ENCODE assay signal across 13 cellular contexts in the genomic region with DNA sequence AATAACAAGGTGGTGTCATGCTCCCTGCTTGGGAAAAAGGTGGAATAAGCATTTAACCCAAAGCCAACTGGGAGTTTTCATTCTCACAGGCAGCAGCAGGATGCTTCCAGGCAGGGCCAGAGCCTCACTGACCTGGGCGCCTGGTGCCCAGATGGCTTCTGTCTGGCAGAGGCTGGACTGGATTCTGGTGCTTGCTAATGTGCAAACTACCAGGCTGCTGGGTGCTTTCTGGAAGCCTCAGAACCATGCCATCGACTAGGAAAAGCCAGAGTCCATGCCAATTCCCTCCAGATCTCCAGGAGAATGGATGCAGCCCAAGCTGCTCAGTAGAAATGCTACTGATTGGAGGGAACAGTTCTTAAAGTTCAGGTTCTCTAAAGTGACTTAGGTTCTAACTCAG. TPM values are rescaled to one million over a fixed set of nuclear protein-coding genes. Genes with fewer than 3 reads are reported as not detected.
A peak's percentile ranks its signal among the peaks of the same experiment; 100 is the strongest.
DNase-seq lines count a peak whose midpoint lies in the region; ATAC-seq and TF ChIP-seq lines count a peak whose summit lies in the region.
"Had no signal": no experiment of that assay in that cellular context is flagged by ENCODE, and none has a peak within 500 bp of the region (broad histone marks: within the 10 kb centered on the region; RNA-seq: fewer than 3 reads in every experiment).

No MANE protein-coding gene starts in this region.

- peaks cover 14% of the 10 kb centered on the region for H3K4me1 Mint-ChIP-seq in mesothelial cell of epicardium
- H3K4me1 Mint-ChIP-seq: B cell had no signal

- 0 out of 2 replicates have a peak, but pooled peaks cover 3% of the 10 kb centered on the region for H3K79me2 ChIP-seq in DND-41 (ENCODE audit: insufficient read depth, low read length)

- H2AFZ ChIP-seq in DND-41 (ENCODE audit: low read depth, low read length): no peak overlapping the region

- no peaks in the 10 kb centered on the region for H3K36me3 Mint-ChIP-seq in mesothelial cell of epicardium

- no peak for ATAC-seq in DND-41 (ENCODE audit: insufficient read depth, low read depth)
- no peak for ATAC-seq in GM19463 (IDR thresholded peaks at IDR 0.05; ENCODE audit: unreplicated experiment)
- ATAC-seq: Panc1 had no signal

- H3K9me3 ChIP-seq in DND-41 (ENCODE audit: insufficient read depth, low read length, severe bottlenecking): no peaks in the 10 kb centered on the region
- H3K9me3 ChIP-seq in tibial artery: no peaks in the 10 kb centered on the region

- TF ChIP-seq CTCF in DND-41 (IDR thresholded peaks at IDR 0.05; ENCODE audit: borderline replicate concordance, extremely low read depth, low read length, poor library complexity, severe bottlenecking) (no peak), mesothelial cell of epicardium (IDR thresholded peaks at IDR 0.05; ENCODE audit: unreplicated experiment) (no peak), tibial artery (IDR thresholded peaks at IDR 0.05) (no peak)

- H3K27ac ChIP-seq in DND-41 (ENCODE audit: low read length) (peak overlapping the region; percentile 20), tibial artery (peak overlapping the region; percentile 71 to 77)

- no peak overlapping the region for H3K4me3 Mint-ChIP-seq in mesothelial cell of epicardium
- H3K4me3 Mint-ChIP-seq: B cell had no signal

- H3K36me3 ChIP-seq in DND-41 (ENCODE audit: insufficient read depth, low read length): peaks cover 73% of the 10 kb centered on the region
- no peaks in the 10 kb centered on the region for H3K36me3 ChIP-seq in tibial artery

- H3K27me3 ChIP-seq in DND-41 (ENCODE audit: insufficient read depth, low read length, poor library complexity): no peaks in the 10 kb centered on the region
- no peaks in the 10 kb centered on the region for H3K27me3 ChIP-seq in tibial artery

- DNase-seq in DND-41 (no peak), RPMI8226 (peak; percentile 41), mesothelial cell of epicardium (ENCODE audit: low spot score in 2 of 2, unreplicated experiment in 2 of 2) (no peak), tibial artery (peak in 1 of 2 donors; percentile 60), globus pallidus (ENCODE audit: low spot score) (no peak)
- DNase-seq in stimulated activated CD4-positive, alpha-beta T cell treated with anti-CD3 and anti-CD28 coated beads, Interleukin-4, amount 100 ng/mL, for 24 hours: no peak
- DNase-seq: COR-L47, NCI-H1105, NCI-H2081 treated with DMSO at 0.1 percent for 48 hours had no signal

- peaks cover 34% of the 10 kb centered on the region for H3K27me3 Mint-ChIP-seq in mesothelial cell of epicardium (ENCODE audit: low read depth)

- no peaks in the 10 kb centered on the region for H3K9me3 Mint-ChIP-seq in mesothelial cell of epicardium

- no peak overlapping the region for H3K9ac ChIP-seq in DND-41 (ENCODE audit: low read depth, low read length)

- H3K27ac Mint-ChIP-seq in mesothelial cell of epicardium: peak overlapping the region; percentile 39
- H3K27ac Mint-ChIP-seq: B cell had no signal

- H3K4me3 ChIP-seq in DND-41 (ENCODE audit: low read depth in 1 of 2, low read length in 2 of 2): no peak overlapping the region
- H3K4me3 ChIP-seq in tibial artery: no peak overlapping the region

- no peak overlapping the region for H3K4me2 ChIP-seq in DND-41 (ENCODE audit: insufficient read depth, low read length)

- H3K4me1 ChIP-seq in DND-41 (ENCODE audit: insufficient read depth, low read length) (no peaks in the 10 kb centered on the region), tibial artery (peaks cover 0 to 57% (median 32%) of the 10 kb centered on the region in 4 donors)

- no peaks in the 10 kb centered on the region for H4K20me1 ChIP-seq in DND-41 (ENCODE audit: insufficient read depth, low read length)

- intact Hi-C loops in tibial artery (cut with DNase I; ENCODE audit: low total_unique reads): no loop called here

RNA-seq across cellular contexts. Expression of a gene that starts 36.2 kb away (rescaled TPM):
- 0.04 to 0.20 TPM (median 0.14 TPM) in 3 replicates for total RNA-seq in mesothelial cell of epicardium
- total RNA-seq: B cell, SK-MEL-5 had no signal
